10 cellular contexts compared by ENCODE assay signal in the genomic region with DNA sequence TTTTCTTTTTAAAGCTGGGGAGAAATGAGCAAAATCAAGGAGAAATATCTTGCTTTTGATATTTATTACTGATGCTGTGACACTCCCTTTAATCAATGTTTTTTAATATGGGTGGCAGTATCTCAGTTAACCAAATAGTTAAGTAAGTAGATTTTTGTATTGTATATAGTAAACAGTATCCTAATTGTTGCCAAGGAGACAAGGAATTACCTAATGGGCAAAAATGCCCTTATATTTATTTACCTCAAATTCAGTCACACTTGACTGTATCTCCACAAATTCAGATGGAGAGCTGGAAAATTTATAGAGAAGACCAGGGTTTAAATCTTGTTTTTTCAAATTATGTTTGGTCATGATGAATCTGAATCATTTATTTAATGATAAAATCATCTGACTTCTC. TPM values are rescaled to one million over a fixed set of nuclear protein-coding genes. Genes with fewer than 3 reads are reported as not detected.
DNase-seq lines count a peak whose midpoint lies in the region; ATAC-seq and TF ChIP-seq lines count a peak whose summit lies in the region.
"Had no signal": no experiment of that assay in that cellular context is flagged by ENCODE, and none has a peak within 500 bp of the region (broad histone marks: within the 10 kb centered on the region; RNA-seq: fewer than 3 reads in every experiment).

No MANE protein-coding gene starts in this region.

- CTCF ChIA-PET in MCF 10A (lab: Yijun Ruan, JAX) = interaction anchor here (0.8 to 1.5 kb wide), 2 partner anchors 15 to 21 kb away, joined by 3 to 4 read pairs; no protein-coding TSS in a partner anchor

- no peak for TF ChIP-seq CTCF in MCF 10A (IDR thresholded peaks at IDR 0.05; ENCODE audit: unreplicated experiment)

- peaks cover 87% of the 10 kb centered on the region for H3K36me3 Mint-ChIP-seq in stimulated activated naive CD8-positive, alpha-beta T cell treated with anti-CD3 and anti-CD28 coated beads, Interleukin-15, Interleukin-2, amounts not matched to agents 100 ng/mL and 50 ng/mL, for 24 hours (ENCODE audit: low read depth)
- H3K36me3 Mint-ChIP-seq in MCF 10A (ENCODE audit: insufficient read depth, unreplicated experiment) = peaks cover 97% of the 10 kb centered on the region
- H3K36me3 Mint-ChIP-seq in naive thymus-derived CD8-positive, alpha-beta T cell = peaks cover 13 to 82% (median 50%) of the 10 kb centered on the region in 3 donors

- peak overlapping the region; percentile 22 for H3K4me3 Mint-ChIP-seq in stimulated activated naive CD8-positive, alpha-beta T cell treated with anti-CD3 and anti-CD28 coated beads, Interleukin-15, Interleukin-2, amounts not matched to agents 100 ng/mL and 50 ng/mL, for 24 hours
- H3K4me3 Mint-ChIP-seq in MCF 10A (ENCODE audit: unreplicated experiment) = no peak overlapping the region
- H3K4me3 Mint-ChIP-seq in naive thymus-derived CD8-positive, alpha-beta T cell = peak overlapping the region in 9 of 10 donors; percentile 33 to 88 (median 67)

- DNase-seq in stimulated activated naive CD8-positive, alpha-beta T cell treated with anti-CD3 and anti-CD28 coated beads, Interleukin-15, Interleukin-2, amounts not matched to agents 100 U/mL and 50 U/mL, for 24 hours = no peak
- DNase-seq in MCF 10A (ENCODE audit: unreplicated experiment) (no peak), AG08395 (ENCODE audit: low spot score) (no peak), NCI-H1694 treated with DMSO at 0.1 percent for 48 hours (lab: John Stamatoyannopoulos, UW) (no peak), NCI-H69 (lab: John Stamatoyannopoulos, UW) (no peak)
- no peak for DNase-seq in naive thymus-derived CD8-positive, alpha-beta T cell
- DNase-seq: NCI-H1105 treated with DMSO at 0.1 percent for 48 hours had no signal

- POLR2A ChIA-PET in MCF 10A (lab: Yijun Ruan, JAX) = interaction anchor here (0.6 to 19.2 kb wide), 11 partner anchors 9 to 90 kb away, joined by 3 to 1025 read pairs (median 13); no protein-coding TSS in a partner anchor
- POLR2A ChIA-PET in naive thymus-derived CD8-positive, alpha-beta T cell (lab: Charles Lee) = interaction anchor here (0.8 to 8.7 kb wide), 6 partner anchors 8 to 87 kb away, joined by 3 to 138 read pairs (median 10); no protein-coding TSS in a partner anchor

- no peaks in the 10 kb centered on the region for H3K27me3 Mint-ChIP-seq in stimulated activated naive CD8-positive, alpha-beta T cell treated with anti-CD3 and anti-CD28 coated beads, Interleukin-15, Interleukin-2, amounts not matched to agents 100 ng/mL and 50 ng/mL, for 24 hours
- H3K27me3 Mint-ChIP-seq in MCF 10A (ENCODE audit: insufficient read depth, unreplicated experiment) = no peaks in the 10 kb centered on the region
- no peaks in the 10 kb centered on the region for H3K27me3 Mint-ChIP-seq in naive thymus-derived CD8-positive, alpha-beta T cell
- H3K27me3 Mint-ChIP-seq: progenitor cell of endocrine pancreas had no signal

- peaks cover 11% of the 10 kb centered on the region for H3K9me3 Mint-ChIP-seq in stimulated activated naive CD8-positive, alpha-beta T cell treated with anti-CD3 and anti-CD28 coated beads, Interleukin-15, Interleukin-2, amounts not matched to agents 100 ng/mL and 50 ng/mL, for 24 hours
- peaks cover 9% of the 10 kb centered on the region for H3K9me3 Mint-ChIP-seq in MCF 10A (ENCODE audit: unreplicated experiment)
- H3K9me3 Mint-ChIP-seq in naive thymus-derived CD8-positive, alpha-beta T cell = peaks cover 0 to 12% (median 3%) of the 10 kb centered on the region in 9 donors

- ATAC-seq in stimulated activated naive CD8-positive, alpha-beta T cell treated with anti-CD3 and anti-CD28 coated beads, Interleukin-15, Interleukin-2, amounts not matched to agents 100 U/mL and 50 U/mL, for 24 hours = no peak
- ATAC-seq in naive thymus-derived CD8-positive, alpha-beta T cell = no peak
- ATAC-seq in GM19452 (IDR thresholded peaks at IDR 0.05; ENCODE audit: unreplicated experiment) = no peak

- H3K27ac Mint-ChIP-seq in stimulated activated naive CD8-positive, alpha-beta T cell treated with anti-CD3 and anti-CD28 coated beads, Interleukin-15, Interleukin-2, amounts not matched to agents 100 ng/mL and 50 ng/mL, for 24 hours = peak overlapping the region; percentile 66
- peak overlapping the region; percentile 57 for H3K27ac Mint-ChIP-seq in MCF 10A (ENCODE audit: low read depth, unreplicated experiment)
- peak overlapping the region; percentile 15 to 92 (median 78) for H3K27ac Mint-ChIP-seq in naive thymus-derived CD8-positive, alpha-beta T cell
- H3K27ac Mint-ChIP-seq: progenitor cell of endocrine pancreas had no signal

- no TSS peak for BruUV-seq in MCF 10A (replicated peaks; lab: Mats Ljungman, UMichigan)

- peaks cover 81% of the 10 kb centered on the region for H3K4me1 Mint-ChIP-seq in stimulated activated naive CD8-positive, alpha-beta T cell treated with anti-CD3 and anti-CD28 coated beads, Interleukin-15, Interleukin-2, amounts not matched to agents 100 ng/mL and 50 ng/mL, for 24 hours (ENCODE audit: low read depth)
- H3K4me1 Mint-ChIP-seq in MCF 10A (ENCODE audit: insufficient read depth, unreplicated experiment) = peaks cover 24% of the 10 kb centered on the region
- H3K4me1 Mint-ChIP-seq in naive thymus-derived CD8-positive, alpha-beta T cell = peaks cover 21 to 77% (median 62%) of the 10 kb centered on the region in 4 donors

- intact Hi-C loops in MCF 10A (cut with micrococcal nuclease) = no loop called here

RNA-seq across cellular contexts. Expression of gene CHD2, which starts 3.6 kb away (rescaled TPM):
- 129 and 148 TPM in 2 replicates for total RNA-seq in MCF 10A (2022)
- total RNA-seq in naive thymus-derived CD8-positive, alpha-beta T cell = 100 to 1,000 TPM; 415 to 427 TPM
- 100 to 1,000 TPM in 1 of 3 donors, 10 to 100 TPM in 2; 53.1 to 101 (median 68.1) TPM for polyA plus RNA-seq in naive thymus-derived CD8-positive, alpha-beta T cell
